In the genomic region with DNA sequence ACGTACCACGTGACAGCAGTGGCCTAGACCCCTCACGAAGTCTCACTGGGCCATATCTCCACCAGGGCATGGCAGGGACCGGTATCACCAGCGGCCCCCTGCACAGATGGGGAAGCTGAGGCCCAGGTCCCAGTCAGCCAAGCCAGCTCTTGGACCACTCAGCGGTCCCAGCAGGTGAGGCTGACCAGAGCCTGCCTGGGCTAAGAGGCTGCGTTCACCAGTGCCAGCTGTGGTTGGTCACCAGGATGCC, we compare ENCODE assay signal across 8 cellular contexts. TPM values are rescaled to one million over a fixed set of nuclear protein-coding genes. Genes with fewer than 3 reads are reported as not detected.
A peak's percentile ranks its signal among the peaks of the same experiment; 100 is the strongest.
DNase-seq lines count a peak whose midpoint lies in the region; ATAC-seq, FAIRE-seq and TF ChIP-seq lines count a peak whose summit lies in the region.

No MANE protein-coding gene starts in this region.

- no peak for FAIRE-seq in small intestine (lab: Jason Lieb, UNC)
- FAIRE-seq in frontal cortex (lab: Jason Lieb, UNC) = no peak

- no peaks in the 10 kb centered on the region for H3K9me3 ChIP-seq in small intestine (ENCODE audit: control insufficient read depth, low read depth)

- TF ChIP-seq CTCF in GM23338 (conservative IDR thresholded peaks at IDR 0.05; ENCODE audit: low read depth in 2 of 2) = no peak
- TF ChIP-seq CTCF in fibroblast of villous mesenchyme (IDR thresholded peaks at IDR 0.05; ENCODE audit: insufficient read depth, low read depth, low read length) = no peak

- H3K36me3 ChIP-seq in GM23338 (ENCODE audit: insufficient read depth) (no peaks in the 10 kb centered on the region), small intestine (ENCODE audit: control insufficient read depth in 2 of 2, insufficient read depth in 2 of 2, low read length in 2 of 2) (no peaks in the 10 kb centered on the region)

- H3K9me3 Mint-ChIP-seq in GM23338 = no peaks in the 10 kb centered on the region
- no peaks in the 10 kb centered on the region for H3K9me3 Mint-ChIP-seq in T-cell

- POLR2A ChIA-PET in T-cell (lab: Charles Lee) = interaction anchor here in 1 of 2 donors (0.6 to 1.0 kb wide), 2 partner anchors 11 to 142 kb away, joined by 3 to 4 read pairs; a partner anchor contains a TSS

- peaks cover 10% of the 10 kb centered on the region for H3K4me1 Mint-ChIP-seq in GM23338
- peaks cover 37 to 41% (median 37%) of the 10 kb centered on the region in 3 donors for H3K4me1 Mint-ChIP-seq in T-cell

- H3K4me1 ChIP-seq in GM23338 (ENCODE audit: insufficient read depth) (peaks cover 7% of the 10 kb centered on the region; the same call in 1 of the 2 replicates), small intestine (ENCODE audit: control insufficient read depth in 2 of 2, insufficient read depth in 1 of 2, low read depth in 1 of 2, low read length in 1 of 2) (peaks cover 2 to 4% of the 10 kb centered on the region in 2 donors)

- WGBS in small intestine, 3 donors = 31 to 58% (median 47%) methylated on average over 5 to 7 of the region's 7 CpGs

- H3K27ac ChIP-seq in GM23338 (ENCODE audit: low read depth) (no peak overlapping the region), small intestine (ENCODE audit: low read depth in 1 of 2, low read length in 1 of 2) (peak overlapping the region; percentile 92 to 95)

- H3K4me3 Mint-ChIP-seq in GM23338 (peak overlapping the region; percentile 63), T-cell (peak overlapping the region; percentile 74 to 91 (median 76))

- DNase-seq in GM23338 (ENCODE audit: low spot score) (no peak), T-cell (peak in 1 of 34 experiments; percentile 36), fibroblast of villous mesenchyme (ENCODE audit: low read depth) (no peak), small intestine (no peak), NCI-H2081 treated with DMSO at 0.1 percent for 48 hours (lab: John Stamatoyannopoulos, UW) (no peak), HuH-7.5 (ENCODE audit: low spot score) (no peak), frontal cortex (ENCODE audit: low spot score in 2 of 2) (no peak)

- CTCF ChIA-PET in T-cell (lab: Charles Lee) = interaction anchor here in 1 of 2 donors (0.6 to 1.4 kb wide), 6 partner anchors 11 to 1250 kb away, joined by 3 to 8 read pairs (median 4); a partner anchor contains a TSS

- ATAC-seq in GM23338 (no peak), T-cell (replicated peaks in 1 of 4) (no peak), HG02763 (IDR thresholded peaks at IDR 0.05; ENCODE audit: unreplicated experiment) (no peak)

- H3K27me3 ChIP-seq in GM23338 (ENCODE audit: insufficient read depth) (peaks cover 17% of the 10 kb centered on the region), small intestine (ENCODE audit: control insufficient read depth in 2 of 2, insufficient read depth in 2 of 2, low read length in 2 of 2) (no peaks in the 10 kb centered on the region)

- H3K36me3 Mint-ChIP-seq in GM23338 (ENCODE audit: low read depth) (peaks cover 6% of the 10 kb centered on the region), T-cell (peaks cover 5% of the 10 kb centered on the region)

- peak overlapping the region; percentile 87 for H2AFZ ChIP-seq in GM23338

- H3K27me3 Mint-ChIP-seq in GM23338 (ENCODE audit: insufficient read depth, low read depth, poor library complexity) (peaks cover 36% of the 10 kb centered on the region), T-cell (no peaks in the 10 kb centered on the region)

- H3F3A ChIP-seq in GM23338 (replicated peaks; ENCODE audit: low read depth) = peaks cover 9% of the 10 kb centered on the region; the same call in 1 of the 2 replicates

- peak overlapping the region; percentile 46 for H3K4me3 ChIP-seq in GM23338
- peak overlapping the region; percentile 35 for H3K4me3 ChIP-seq in fibroblast of villous mesenchyme (ENCODE audit: low read depth, low read length)
- peak overlapping the region in 1 of 2 donors; percentile 29 for H3K4me3 ChIP-seq in small intestine (ENCODE audit: low read depth in 1 of 2, low read length in 2 of 2)

- H3K27ac Mint-ChIP-seq in GM23338 (no peak overlapping the region), T-cell (peak overlapping the region; percentile 93 to 96)

- no peaks in the 10 kb centered on the region for H3K9me2 ChIP-seq in GM23338 (ENCODE audit: insufficient read depth)

- H3K79me2 ChIP-seq in GM23338 (replicated peaks; ENCODE audit: insufficient read depth) = no peaks in the 10 kb centered on the region

- H4K20me1 ChIP-seq in GM23338 (replicated peaks; ENCODE audit: insufficient read depth) = no peaks in the 10 kb centered on the region

- peak overlapping the region; percentile 79 for H3K4me2 ChIP-seq in GM23338

TF ChIP-seq in GM23338, 12 proteins besides CTCF, POLR2A, EP300 and RAD21:
- no peak for TF ChIP-seq ZNF331 (CRISPR knock-in tag; IDR thresholded peaks at IDR 0.05; ENCODE audit: low read depth)
- no peak for TF ChIP-seq CREB1 (CRISPR knock-in tag; IDR thresholded peaks at IDR 0.05; ENCODE audit: low read depth)
TF ChIP-seq in GM23338: peak in this region for 0.

RNA-seq across cellular contexts. Expression of a gene that starts 2.6 kb away (rescaled TPM):
- total RNA-seq in GM23338 (2014; rRNA removed; shearing (Covaris generic)) = 24.3 and 26.0 TPM in 2 replicates
- polyA plus RNA-seq in GM23338 (2016; fragmentation: Nextera tagmentation; extraction: Ambion mirVana) (19.7 and 20.9 TPM in 2 replicates), small intestine (10 to 100 TPM; 13.2 to 17.0 (median 13.5) TPM)
- total RNA-seq in T-cell (10 to 100 TPM in 3 of 5 donors, 1 to 10 TPM in 2; 8.6 to 13.9 (median 12.8) TPM), fibroblast of villous mesenchyme (22.2 and 23.7 TPM in 2 replicates), frontal cortex (20.0 TPM)

RNA-seq across cellular contexts. Expression of a gene that starts 11.0 kb away (rescaled TPM):
- total RNA-seq in GM23338 (2014; rRNA removed; shearing (Covaris generic)) = 48.8 and 50.6 TPM in 2 replicates
- polyA plus RNA-seq in GM23338 (2016; fragmentation: Nextera tagmentation; extraction: Ambion mirVana) = 9.6 and 12.3 TPM in 2 replicates
- total RNA-seq in T-cell = 10 to 100 TPM; 46.5 to 91.1 (median 83.0) TPM
- 30.3 and 33.7 TPM in 2 replicates for total RNA-seq in fibroblast of villous mesenchyme
- 10 to 100 TPM; 46.6 to 88.3 (median 85.9) TPM for polyA plus RNA-seq in small intestine
- 24.1 TPM for total RNA-seq in frontal cortex

RNA-seq across cellular contexts. Expression of a gene that starts 23.2 kb away (rescaled TPM):
- 110 and 113 TPM in 2 replicates for total RNA-seq in GM23338 (2014; rRNA removed; shearing (Covaris generic))
- polyA plus RNA-seq in GM23338 (2016; fragmentation: Nextera tagmentation; extraction: Ambion mirVana) (74.9 and 79.4 TPM in 2 replicates), small intestine (10 to 100 TPM in 1 of 3 donors, 1 to 10 TPM in 2; 5.1 to 12.7 (median 6.7) TPM)
- total RNA-seq in T-cell (1 to 10 TPM in 1 of 5 donors, under 1 TPM in 3, not detected in 1; 0.51 to 2.1 (median 0.75) TPM), fibroblast of villous mesenchyme (under 0.01 and 0.43 TPM in 2 replicates), frontal cortex (10.2 TPM)
